Comparison of ENCODE assay signal across 8 cellular contexts in genomic region chr17:43360376-43360738, GRCh38. TPM values are rescaled to one million over a fixed set of nuclear protein-coding genes. Genes with fewer than 3 reads are reported as not detected.
A peak's percentile ranks its signal among the peaks of the same experiment; 100 is the strongest.
DNase-seq lines count a peak whose midpoint lies in the region; ATAC-seq and TF ChIP-seq lines count a peak whose summit lies in the region.

No MANE protein-coding gene starts in this region.

- intact Hi-C loops in esophagus muscularis mucosa (cut with DNase I) = no loop called here
- intact Hi-C loops in testis (cut with DNase I; ENCODE audit: low total_unique reads) = no loop called here

- H3K4me3 Mint-ChIP-seq in nephron progenitor cell = peak overlapping the region; percentile 80

- H3K9me3 ChIP-seq in esophagus muscularis mucosa (no peaks in the 10 kb centered on the region), testis (no peaks in the 10 kb centered on the region)

- peak overlapping the region; percentile 52 to 70 (median 63) for H3K4me3 ChIP-seq in esophagus muscularis mucosa
- H3K4me3 ChIP-seq in testis = peak overlapping the region; percentile 52 to 67

- peaks cover 19 to 20% (median 19%) of the 10 kb centered on the region in 4 donors for H3K4me1 ChIP-seq in esophagus muscularis mucosa
- peaks cover 12% of the 10 kb centered on the region for H3K4me1 ChIP-seq in testis

- H3K9me3 Mint-ChIP-seq in nephron progenitor cell = peaks cover 77% of the 10 kb centered on the region

- no peak for TF ChIP-seq CTCF in esophagus muscularis mucosa (IDR thresholded peaks at IDR 0.05)
- TF ChIP-seq CTCF in nephron progenitor cell (IDR thresholded peaks at IDR 0.05) = no peak
- no peak for TF ChIP-seq CTCF in testis (IDR thresholded peaks at IDR 0.05)

- H3K27me3 ChIP-seq in esophagus muscularis mucosa = no peaks in the 10 kb centered on the region
- no peaks in the 10 kb centered on the region for H3K27me3 ChIP-seq in testis

- H3K36me3 Mint-ChIP-seq in nephron progenitor cell (ENCODE audit: low read depth) = peaks cover 75% of the 10 kb centered on the region

- peak; percentile 24 for TF ChIP-seq POLR2A in esophagus muscularis mucosa (IDR thresholded peaks at IDR 0.05; ENCODE audit: low read depth)
- TF ChIP-seq POLR2A in testis (IDR thresholded peaks at IDR 0.05) = no peak

- peak; percentile 22 for ATAC-seq in GM18508 (IDR thresholded peaks at IDR 0.05; ENCODE audit: insufficient read depth, unreplicated experiment)
- ATAC-seq in HG03175 (IDR thresholded peaks at IDR 0.05; ENCODE audit: unreplicated experiment) = peak; percentile 33

- DNase-seq in NOMO-1 treated with DMSO at 0.1 percent for 48 hours (lab: John Stamatoyannopoulos, UW; ENCODE audit: unreplicated experiment) (peak; percentile 65), activated T-cell treated with anti-CD3 and anti-CD28 coated beads for 1 hour (ENCODE audit: low read depth) (peak; percentile 41), esophagus muscularis mucosa (ENCODE audit: extremely low spot score) (peak; percentile 92), nephron progenitor cell (peak; percentile 33), testis (no peak), NCI-H2107 (lab: John Stamatoyannopoulos, UW) (no peak)

- peaks cover 31% of the 10 kb centered on the region for H3K4me1 Mint-ChIP-seq in nephron progenitor cell

- peaks cover 13% of the 10 kb centered on the region for H3K27me3 Mint-ChIP-seq in nephron progenitor cell (ENCODE audit: low read depth, poor library complexity)

- 37% methylated on average over 18 of the region's 18 CpGs for WGBS in esophagus muscularis mucosa
- 0 to 22% methylated on average over 18 of the region's 18 CpGs for WGBS in testis, 2 donors

- TF ChIP-seq EP300 in esophagus muscularis mucosa (IDR thresholded peaks at IDR 0.05) = peak; percentile 39

- peak overlapping the region; percentile 88 to 91 (median 90) for H3K27ac ChIP-seq in esophagus muscularis mucosa (replicated peaks in 1 of 4)
- peak overlapping the region; percentile 89 to 97 for H3K27ac ChIP-seq in testis

- H3K36me3 ChIP-seq in esophagus muscularis mucosa = no peaks in the 10 kb centered on the region
- no peaks in the 10 kb centered on the region for H3K36me3 ChIP-seq in testis (ENCODE audit: low read depth, missing control alignments)

- peak overlapping the region; percentile 100 for H3K27ac Mint-ChIP-seq in nephron progenitor cell

RNA-seq across cellular contexts. Expression of gene ARL4D, which starts 38.4 kb away (rescaled TPM):
- total RNA-seq in esophagus muscularis mucosa (10 to 100 TPM; 17.5 to 31.1 (median 21.9) TPM), testis (10 to 100 TPM; 26.5 to 45.6 TPM)
- 48.2 TPM for polyA plus RNA-seq in testis (ENCODE audit: insufficient read depth, low read depth, low replicate concordance)

Comparison
In these comparisons a context has a peak if more than half of its experiments do, and no peak if none do; other contexts are left out.
1. DNase-seq: peak in NOMO-1 treated with DMSO at 0.1 percent for 48 hours (single experiment), activated T-cell treated with anti-CD3 and anti-CD28 coated beads for 1 hour (single experiment), esophagus muscularis mucosa (single experiment) and nephron progenitor cell (single experiment); none in testis (single experiment) and NCI-H2107 (single experiment).